ENCODE assay signal across 8 cellular contexts in genomic region chr1:169484683-169485426, GRCh38. TPM values are rescaled to one million over a fixed set of nuclear protein-coding genes. Genes with fewer than 3 reads are reported as not detected.
A peak's percentile ranks its signal among the peaks of the same experiment; 100 is the strongest.
DNase-seq lines count a peak whose midpoint lies in the region; ATAC-seq, FAIRE-seq and TF ChIP-seq lines count a peak whose summit lies in the region.

No MANE protein-coding gene starts in this region.

- H3K36me3 Mint-ChIP-seq in T-cell: no peaks in the 10 kb centered on the region

- no peaks in the 10 kb centered on the region for H3K9me3 ChIP-seq in kidney (ENCODE audit: control insufficient read depth in 1 of 2, low read length in 2 of 2)

- H3K9ac ChIP-seq in kidney (ENCODE audit: low read length in 2 of 2): peak overlapping the region; percentile 82 to 86

- no peaks in the 10 kb centered on the region for H3K36me3 ChIP-seq in kidney (ENCODE audit: control insufficient read depth in 1 of 2, insufficient read depth in 2 of 2, low read length in 2 of 2)

- peak; percentile 69 for DNase-seq in ELF-1 (ENCODE audit: low read depth, low spot score)
- peak; percentile 43 for DNase-seq in KG1 (lab: John Stamatoyannopoulos, UW)
- peak in 15 of 34 experiments; percentile 2 to 37 (median 14) for DNase-seq in T-cell
- peak; percentile 23 for DNase-seq in central memory CD4-positive, alpha-beta T cell
- peak; percentile 83 for DNase-seq in kidney
- peak; percentile 55 for DNase-seq in stimulated activated CD4-positive, alpha-beta T cell treated with anti-CD3 and anti-CD28 coated beads, Interleukin-15, amount 100 ng/mL, for 24 hours
- DNase-seq in retina: no peak

- peaks cover 5 to 13% of the 10 kb centered on the region in 2 donors for H3K4me1 ChIP-seq in kidney (ENCODE audit: control insufficient read depth in 1 of 2, insufficient read depth in 1 of 2, low read depth in 1 of 2, low read length in 2 of 2)

- H3K4me1 Mint-ChIP-seq in T-cell: peaks cover 33 to 49% (median 39%) of the 10 kb centered on the region in 3 donors

- CTCF ChIA-PET in T-cell (lab: Charles Lee): no interaction called here

- H3K4me3 Mint-ChIP-seq in T-cell: peak overlapping the region; percentile 84 to 92 (median 90)

- POLR2A ChIA-PET in T-cell (lab: Charles Lee): no interaction called here

- H3K27ac Mint-ChIP-seq in T-cell: peak overlapping the region; percentile 61 to 64

- no peak for TF ChIP-seq CTCF in kidney (IDR thresholded peaks at IDR 0.05; ENCODE audit: borderline replicate concordance, extremely low read depth, insufficient read depth)

- peak overlapping the region; percentile 93 to 98 for H3K27ac ChIP-seq in kidney (ENCODE audit: low read depth in 2 of 2, low read length in 2 of 2)

- peak overlapping the region; percentile 79 to 94 for H3K4me3 ChIP-seq in kidney (ENCODE audit: low read length in 2 of 2)

- peak; percentile 20 for ATAC-seq in GM21717 (IDR thresholded peaks at IDR 0.05; ENCODE audit: unreplicated experiment)
- peak; percentile 24 to 36 (median 30) for ATAC-seq in T-cell (replicated peaks in 1 of 4)

- peaks cover 0 to 3% of the 10 kb centered on the region in 2 donors for H3K27me3 Mint-ChIP-seq in T-cell

- intact Hi-C loops in kidney (cut with DNase I): no loop called here

- no peak for FAIRE-seq in kidney (lab: Jason Lieb, UNC)

- no peaks in the 10 kb centered on the region for H3K9me3 Mint-ChIP-seq in T-cell

RNA-seq across cellular contexts. Expression of gene SLC19A2, which starts 0.9 kb away (rescaled TPM):
- 1 to 10 TPM; 2.7 to 4.7 (median 3.8) TPM for total RNA-seq in T-cell
- 7.8 TPM for total RNA-seq in kidney
- 10.9 TPM for polyA plus RNA-seq in kidney (ENCODE audit: insufficient read depth, low read depth, low replicate concordance)

RNA-seq across cellular contexts. Expression of gene CCDC181, which starts 57.6 kb away (rescaled TPM):
- total RNA-seq in T-cell (not detected), kidney (4.8 TPM)
- 8.2 TPM for polyA plus RNA-seq in kidney (ENCODE audit: insufficient read depth, low read depth, low replicate concordance)
